ENCODE assay signal across 8 cellular contexts in the genomic region with DNA sequence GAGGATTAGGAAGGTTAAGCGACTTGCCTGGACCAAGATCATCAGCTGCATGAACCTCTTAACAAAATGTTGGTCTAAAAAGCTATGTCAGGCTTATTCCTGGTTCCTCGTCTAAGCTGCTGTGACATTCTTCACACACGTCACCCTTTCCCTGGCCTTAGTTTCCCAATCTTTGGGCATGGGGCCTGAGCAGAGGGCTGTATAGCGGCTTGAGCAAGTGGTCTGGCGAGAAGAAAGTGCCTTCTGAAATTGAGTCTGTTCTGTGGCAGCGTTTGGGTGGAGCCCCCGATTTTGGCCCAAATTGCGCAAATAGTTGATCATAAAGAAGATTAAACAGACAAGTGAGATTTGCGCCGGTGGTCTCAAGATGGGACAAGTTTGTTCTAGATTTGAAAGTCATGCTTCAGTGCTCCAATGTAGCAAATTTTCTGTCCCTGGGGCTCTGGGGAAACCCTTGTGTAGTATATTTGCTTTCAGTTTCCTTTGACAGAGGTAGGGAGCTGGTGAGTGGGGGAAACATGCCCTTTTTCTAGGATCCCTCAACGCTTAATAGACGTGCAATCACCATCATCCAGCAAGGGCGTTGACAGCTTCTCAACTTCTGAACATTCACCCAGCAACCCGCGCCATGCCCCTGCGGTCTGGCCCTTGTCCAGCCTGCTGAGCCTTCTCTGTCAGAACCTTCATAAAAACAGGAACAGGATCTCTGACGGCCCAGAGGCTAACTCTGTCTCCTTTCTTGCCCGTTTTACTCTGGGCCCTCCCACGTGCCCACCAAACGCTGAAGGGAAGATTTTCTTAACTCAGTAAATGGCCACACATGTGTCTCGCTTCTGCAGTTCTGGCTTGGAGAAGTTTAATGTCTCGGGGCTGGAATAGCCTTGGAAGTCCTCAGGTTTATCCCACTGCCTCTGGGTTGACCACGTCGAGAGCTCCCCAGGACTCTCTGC. TPM values are rescaled to one million over a fixed set of nuclear protein-coding genes. Genes with fewer than 3 reads are reported as not detected.
DNase-seq lines count a peak whose midpoint lies in the region; ATAC-seq and TF ChIP-seq lines count a peak whose summit lies in the region.

No MANE protein-coding gene starts in this region.

- H3K27ac ChIP-seq in MM.1S (ENCODE audit: low read length): no peak overlapping the region

- H3K4me1 ChIP-seq in MM.1S (ENCODE audit: low read length): 0 out of 2 replicates have a peak, but pooled peaks cover 8% of the 10 kb centered on the region

- DNase-seq in GM13976 (ENCODE audit: low spot score) (peak; percentile 70), MM.1S (peak; percentile 47), NCI-H2081 treated with DMSO at 0.1 percent for 48 hours (lab: John Stamatoyannopoulos, UW) (no peak), NCI-H128 (lab: John Stamatoyannopoulos, UW; ENCODE audit: unreplicated experiment) (no peak), cerebellum (ENCODE audit: low spot score) (no peak)
- peak in 9 of 10 donors; percentile 12 to 67 (median 33) for DNase-seq in naive thymus-derived CD8-positive, alpha-beta T cell

- H3K4me3 ChIP-seq in MM.1S (ENCODE audit: low read length): peak overlapping the region; percentile 30; the same call in 1 of the 2 replicates

- no peaks in the 10 kb centered on the region for H3K9me3 Mint-ChIP-seq in activated naive CD8-positive, alpha-beta T cell (ENCODE audit: low read depth)
- no peaks in the 10 kb centered on the region for H3K9me3 Mint-ChIP-seq in naive thymus-derived CD8-positive, alpha-beta T cell

- H3K9me3 ChIP-seq in MM.1S (replicated peaks; ENCODE audit: insufficient read depth, low read length): no peaks in the 10 kb centered on the region

- H3K4me2 ChIP-seq in MM.1S (ENCODE audit: low read depth, low read length): peak overlapping the region; percentile 51

- H2AFZ ChIP-seq in MM.1S (ENCODE audit: low read length): peak overlapping the region; percentile 64

- peaks cover 33% of the 10 kb centered on the region for H3K4me1 Mint-ChIP-seq in activated naive CD8-positive, alpha-beta T cell (ENCODE audit: low read depth)
- H3K4me1 Mint-ChIP-seq in naive thymus-derived CD8-positive, alpha-beta T cell: peaks cover 14 to 36% (median 29%) of the 10 kb centered on the region in 4 donors

- H3F3A ChIP-seq in MM.1S (ENCODE audit: insufficient read depth, low read length): no peaks in the 10 kb centered on the region

- no peak overlapping the region; the same call in 1 of the 2 replicates for H3K9ac ChIP-seq in MM.1S (ENCODE audit: low read length)

- H4K20me1 ChIP-seq in MM.1S (ENCODE audit: insufficient read depth, low read length): no peaks in the 10 kb centered on the region

- peak; percentile 69 for ATAC-seq in GM21619 (IDR thresholded peaks at IDR 0.05; ENCODE audit: unreplicated experiment)
- peak; percentile 83 to 91 for ATAC-seq in naive thymus-derived CD8-positive, alpha-beta T cell

- no peaks in the 10 kb centered on the region for H3K9me2 ChIP-seq in MM.1S (replicated peaks; ENCODE audit: insufficient read depth, low read length)

- H3K36me3 Mint-ChIP-seq in activated naive CD8-positive, alpha-beta T cell: no peaks in the 10 kb centered on the region
- H3K36me3 Mint-ChIP-seq in naive thymus-derived CD8-positive, alpha-beta T cell: no peaks in the 10 kb centered on the region

- peak overlapping the region; percentile 80 for H3K27ac Mint-ChIP-seq in activated naive CD8-positive, alpha-beta T cell
- H3K27ac Mint-ChIP-seq in naive thymus-derived CD8-positive, alpha-beta T cell: peak overlapping the region; percentile 66 to 89 (median 84)

- POLR2A ChIA-PET in naive thymus-derived CD8-positive, alpha-beta T cell (lab: Charles Lee): interaction anchor here (0.7 to 1.6 kb wide), 2 partner anchors 54 to 1981 kb away, joined by 3 to 4 read pairs; no protein-coding TSS in a partner anchor

- no peaks in the 10 kb centered on the region for H3K27me3 Mint-ChIP-seq in activated naive CD8-positive, alpha-beta T cell
- peaks cover 0 to 5% (median 0%) of the 10 kb centered on the region in 5 donors for H3K27me3 Mint-ChIP-seq in naive thymus-derived CD8-positive, alpha-beta T cell

- peak overlapping the region; percentile 66 for H3K4me3 Mint-ChIP-seq in activated naive CD8-positive, alpha-beta T cell
- H3K4me3 Mint-ChIP-seq in naive thymus-derived CD8-positive, alpha-beta T cell: peak overlapping the region; percentile 46 to 79 (median 71)

- H3K79me2 ChIP-seq in MM.1S (ENCODE audit: low read length): no peaks in the 10 kb centered on the region

- H3K27me3 ChIP-seq in MM.1S (replicated peaks; ENCODE audit: insufficient read depth, low read length): no peaks in the 10 kb centered on the region

- in situ Hi-C loops in GM13976 (cut with MboI; ENCODE audit: low sequenced_read_pairs, unreplicated experiment): no loop called here

- no peak for TF ChIP-seq CTCF in GM13976 (IDR thresholded peaks at IDR 0.05; ENCODE audit: borderline replicate concordance, control extremely low read depth, extremely low read depth, insufficient read depth, missing control alignments)
- TF ChIP-seq CTCF in MM.1S (IDR thresholded peaks at IDR 0.05; ENCODE audit: low read length): no peak

- no peaks in the 10 kb centered on the region for H3K36me3 ChIP-seq in MM.1S (replicated peaks; ENCODE audit: insufficient read depth, low read length)

RNA-seq across cellular contexts. Expression of a gene that starts 58.4 kb away (rescaled TPM):
- 10 to 100 TPM; 89.3 to 93.3 TPM for total RNA-seq in naive thymus-derived CD8-positive, alpha-beta T cell
- 10 to 100 TPM; 69.3 to 94.1 (median 84.9) TPM for polyA plus RNA-seq in naive thymus-derived CD8-positive, alpha-beta T cell
- 149 TPM for total RNA-seq in cerebellum

Comparison
In these comparisons a context has a peak if more than half of its experiments do, and no peak if none do; other contexts are left out.
1. DNase-seq: peak in GM13976 (single experiment), MM.1S (single experiment) and naive thymus-derived CD8-positive, alpha-beta T cell (9 of 10); none in NCI-H2081 treated with DMSO at 0.1 percent for 48 hours (single experiment), NCI-H128 (single experiment) and cerebellum (single experiment).